ENCODE assay signal across 15 cellular contexts in the genomic region with DNA sequence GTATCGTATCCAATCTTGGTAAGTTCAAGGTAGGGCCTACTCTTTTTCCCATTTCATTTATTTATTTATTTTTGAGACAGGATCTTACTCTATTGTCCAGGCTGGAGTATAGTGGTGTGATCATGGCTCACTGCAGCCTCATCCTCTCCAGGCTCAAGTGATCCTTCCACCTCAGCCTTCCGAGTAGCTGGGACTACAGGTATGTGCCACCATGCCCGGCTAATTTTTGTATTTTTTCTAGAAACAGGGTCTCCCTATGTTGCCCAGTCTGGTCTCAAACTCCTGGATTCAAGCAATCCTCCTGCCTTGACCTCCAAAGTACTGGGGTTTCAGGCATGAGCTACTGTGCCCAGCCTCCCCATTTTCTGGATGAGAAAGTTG.
"Had no signal": no experiment of that assay in that cellular context is flagged by ENCODE, and none has a peak within 500 bp of the region (broad histone marks: within the 10 kb centered on the region; RNA-seq: fewer than 3 reads in every experiment).

No MANE protein-coding gene starts in this region.

- H3K9me3 ChIP-seq: thoracic aorta had no signal

- H3K27me3 Mint-ChIP-seq: activated naive CD8-positive, alpha-beta T cell; T-cell had no signal

- DNase-seq: activated CD4-positive, alpha-beta T cell treated with anti-CD3 and anti-CD28 coated beads, Interleukin-2, amount 10 ng/mL, durations not matched to agents 24 days and 14 days; activated CD4-positive, CD25-positive, alpha-beta regulatory T cell; activated CD8-positive, alpha-beta T cell treated with anti-CD3 and anti-CD28 coated beads, Interleukin-2, amount 10 ng/mL, durations not matched to agents 7 days and 5 days; activated gamma-delta T cell treated with Interleukin-2 at 50 U/mL for 16 hours; dermis blood vessel endothelial cell; effector memory CD8-positive, alpha-beta T cell; hippocampal formation; psoas muscle; stimulated activated CD4-positive, alpha-beta T cell treated with anti-CD3 and anti-CD28 coated beads, Interleukin-4, amount 100 ng/mL, for 24 hours; T-cell had no signal

- H3K27ac ChIP-seq: cardiac muscle cell, thoracic aorta had no signal

- H3K9me3 Mint-ChIP-seq: effector memory CD8-positive, alpha-beta T cell; stimulated activated effector memory CD8-positive, alpha-beta T cell treated with anti-CD3 and anti-CD28 coated beads, Interleukin-12 subunit alpha, Interleukin-12 subunit beta, amount 100 ng/mL, for 72 hours had no signal

- H3K27me3 ChIP-seq: cardiac muscle cell had no signal

- H3K4me3 Mint-ChIP-seq: activated CD4-positive, alpha-beta T cell treated with anti-CD3 and anti-CD28 coated beads, Interleukin-2, amount 10 ng/mL, durations not matched to agents 24 days and 14 days; activated CD8-positive, alpha-beta T cell treated with anti-CD3 and anti-CD28 coated beads, Interleukin-2, amount 10 ng/mL, durations not matched to agents 7 days and 5 days; activated naive CD8-positive, alpha-beta T cell; effector memory CD8-positive, alpha-beta T cell; stimulated activated effector memory CD8-positive, alpha-beta T cell treated with anti-CD3 and anti-CD28 coated beads, Interleukin-12 subunit alpha, Interleukin-12 subunit beta, amount 100 ng/mL, for 72 hours; T-cell had no signal

- ATAC-seq: activated CD8-positive, alpha-beta T cell treated with anti-CD3 and anti-CD28 coated beads, Interleukin-2, amount 10 ng/mL, durations not matched to agents 7 days and 5 days; effector memory CD8-positive, alpha-beta T cell; SK-N-SH treated with all-trans-retinoic acid at 6 μM for 48 hours; stimulated activated effector memory CD8-positive, alpha-beta T cell treated with anti-CD3 and anti-CD28 coated beads, Interleukin-12 subunit alpha, Interleukin-12 subunit beta, amount 100 ng/mL, for 72 hours; T-cell had no signal

- H3K27ac Mint-ChIP-seq: activated CD8-positive, alpha-beta T cell treated with anti-CD3 and anti-CD28 coated beads, Interleukin-2, amount 10 ng/mL, durations not matched to agents 7 days and 5 days; effector memory CD8-positive, alpha-beta T cell; stimulated activated effector memory CD8-positive, alpha-beta T cell treated with anti-CD3 and anti-CD28 coated beads, Interleukin-12 subunit alpha, Interleukin-12 subunit beta, amount 100 ng/mL, for 72 hours; T-cell had no signal

- H3K36me3 Mint-ChIP-seq: activated naive CD8-positive, alpha-beta T cell; stimulated activated effector memory CD8-positive, alpha-beta T cell treated with anti-CD3 and anti-CD28 coated beads, Interleukin-12 subunit alpha, Interleukin-12 subunit beta, amount 100 ng/mL, for 72 hours; T-cell had no signal

- H3K36me3 ChIP-seq: cardiac muscle cell, thoracic aorta had no signal

- H3K4me3 ChIP-seq: cardiac muscle cell, psoas muscle, thoracic aorta had no signal
